Comparison of ENCODE assay signal across 17 cellular contexts in genomic region chr16:86928517-86929148, GRCh38.
DNase-seq lines count a peak whose midpoint lies in the region; ATAC-seq and TF ChIP-seq lines count a peak whose summit lies in the region.
"Had no signal": no experiment of that assay in that cellular context is flagged by ENCODE, and none has a peak within 500 bp of the region (broad histone marks: within the 10 kb centered on the region; RNA-seq: fewer than 3 reads in every experiment).

No MANE protein-coding gene starts in this region.

- no peak for ATAC-seq in activated CD8-positive, alpha-beta T cell treated with anti-CD3 and anti-CD28 coated beads for 36 hours
- no peak for ATAC-seq in activated CD8-positive, alpha-beta T cell treated with anti-CD3 and anti-CD28 coated beads, Interleukin-2, amount 10 ng/mL, durations not matched to agents 7 days and 5 days
- ATAC-seq in stimulated activated naive B cell treated with anti-CD40 and anti-IgM and Interleukin-4, amounts not matched to agents 10 μg/mL and 1 μg/mL and 100 μg/mL, for 72 hours (replicated peaks): peak; percentile 56 to 63
- ATAC-seq in GM19351 (IDR thresholded peaks at IDR 0.05; ENCODE audit: unreplicated experiment): no peak
- ATAC-seq: natural killer cell treated with Interleukin-12 subunit alpha and Interleukin-12 subunit beta and Interleukin-15 and Interleukin-18, amount 100 ng/mL, for 72 hours had no signal

- H3K4me3 Mint-ChIP-seq in activated CD8-positive, alpha-beta T cell treated with anti-CD3 and anti-CD28 coated beads for 36 hours: no peak overlapping the region
- no peak overlapping the region for H3K4me3 Mint-ChIP-seq in activated CD8-positive, alpha-beta T cell treated with anti-CD3 and anti-CD28 coated beads, Interleukin-2, amount 10 ng/mL, durations not matched to agents 7 days and 5 days
- H3K4me3 Mint-ChIP-seq in stimulated activated naive B cell treated with anti-CD40 and anti-IgM and Interleukin-4, amounts not matched to agents 10 μg/mL and 1 μg/mL and 100 μg/mL, for 72 hours: no peak overlapping the region
- H3K4me3 Mint-ChIP-seq: activated B cell treated with CpG ODN at 0.5 μM for 24 hours; natural killer cell treated with Interleukin-12 subunit alpha and Interleukin-12 subunit beta and Interleukin-15 and Interleukin-18, amount 100 ng/mL, for 72 hours had no signal

- no peaks in the 10 kb centered on the region for H3K9me3 Mint-ChIP-seq in activated CD8-positive, alpha-beta T cell treated with anti-CD3 and anti-CD28 coated beads for 36 hours
- no peaks in the 10 kb centered on the region for H3K9me3 Mint-ChIP-seq in activated CD8-positive, alpha-beta T cell treated with anti-CD3 and anti-CD28 coated beads, Interleukin-2, amount 10 ng/mL, durations not matched to agents 7 days and 5 days (ENCODE audit: insufficient read depth)
- H3K9me3 Mint-ChIP-seq in stimulated activated naive B cell treated with anti-CD40 and anti-IgM and Interleukin-4, amounts not matched to agents 10 μg/mL and 1 μg/mL and 100 μg/mL, for 72 hours: peaks cover under 1 to 1% of the 10 kb centered on the region in 2 donors
- H3K9me3 Mint-ChIP-seq: activated B cell treated with CpG ODN at 0.5 μM for 24 hours; natural killer cell treated with Interleukin-12 subunit alpha and Interleukin-12 subunit beta and Interleukin-15 and Interleukin-18, amount 100 ng/mL, for 72 hours had no signal

- no peaks in the 10 kb centered on the region for H3K36me3 ChIP-seq in right atrium auricular region

- peaks cover 1% of the 10 kb centered on the region for H3K4me1 Mint-ChIP-seq in activated CD8-positive, alpha-beta T cell treated with anti-CD3 and anti-CD28 coated beads for 36 hours (ENCODE audit: low read depth)
- H3K4me1 Mint-ChIP-seq in activated CD8-positive, alpha-beta T cell treated with anti-CD3 and anti-CD28 coated beads, Interleukin-2, amount 10 ng/mL, durations not matched to agents 7 days and 5 days (ENCODE audit: low read depth): no peaks in the 10 kb centered on the region
- no peaks in the 10 kb centered on the region for H3K4me1 Mint-ChIP-seq in stimulated activated naive B cell treated with anti-CD40 and anti-IgM and Interleukin-4, amounts not matched to agents 10 μg/mL and 1 μg/mL and 100 μg/mL, for 72 hours
- H3K4me1 Mint-ChIP-seq: CD14-positive monocyte had no signal

- H3K4me1 ChIP-seq in right atrium auricular region: peaks cover 0 to 33% of the 10 kb centered on the region in 2 donors
- H3K4me1 ChIP-seq: body of pancreas had no signal

- peaks cover 50% of the 10 kb centered on the region for H3K27me3 Mint-ChIP-seq in activated CD8-positive, alpha-beta T cell treated with anti-CD3 and anti-CD28 coated beads for 36 hours
- peaks cover 41% of the 10 kb centered on the region for H3K27me3 Mint-ChIP-seq in activated CD8-positive, alpha-beta T cell treated with anti-CD3 and anti-CD28 coated beads, Interleukin-2, amount 10 ng/mL, durations not matched to agents 7 days and 5 days (ENCODE audit: low read depth)
- peaks cover 34 to 56% of the 10 kb centered on the region in 2 donors for H3K27me3 Mint-ChIP-seq in stimulated activated naive B cell treated with anti-CD40 and anti-IgM and Interleukin-4, amounts not matched to agents 10 μg/mL and 1 μg/mL and 100 μg/mL, for 72 hours

- intact Hi-C loops in activated CD8-positive, alpha-beta T cell treated with anti-CD3 and anti-CD28 coated beads for 36 hours (cut with micrococcal nuclease): loop anchor here (10.0 kb wide), 1 partner anchor 56 kb away; no protein-coding TSS in a partner anchor

- CTCF ChIA-PET in activated CD8-positive, alpha-beta T cell treated with anti-CD3 and anti-CD28 coated beads for 36 hours (lab: Charles Lee): no interaction called here
- CTCF ChIA-PET in activated CD8-positive, alpha-beta T cell treated with anti-CD3 and anti-CD28 coated beads, Interleukin-2, amount 10 ng/mL, durations not matched to agents 7 days and 5 days (lab: Charles Lee): no interaction called here

- H3K27me3 ChIP-seq in right atrium auricular region: peaks cover 0 to 7% of the 10 kb centered on the region in 2 donors
- H3K27me3 ChIP-seq: body of pancreas, testis had no signal

- POLR2A ChIA-PET in activated CD8-positive, alpha-beta T cell treated with anti-CD3 and anti-CD28 coated beads for 36 hours (lab: Charles Lee): interaction anchor here (0.6 kb wide), 1 partner anchor 511 kb away, joined by 3 read pairs; no protein-coding TSS in a partner anchor
- POLR2A ChIA-PET in activated CD8-positive, alpha-beta T cell treated with anti-CD3 and anti-CD28 coated beads, Interleukin-2, amount 10 ng/mL, durations not matched to agents 7 days and 5 days (lab: Charles Lee): no interaction called here

- peak overlapping the region in 1 of 2 donors; percentile 17 for H3K4me3 ChIP-seq in right atrium auricular region
- H3K4me3 ChIP-seq: body of pancreas, testis had no signal

- H3K27ac ChIP-seq in right atrium auricular region: peak overlapping the region; percentile 29 to 58
- H3K27ac ChIP-seq: body of pancreas, testis had no signal

- no peak for TF ChIP-seq CTCF in activated CD8-positive, alpha-beta T cell treated with anti-CD3 and anti-CD28 coated beads for 36 hours (IDR thresholded peaks at IDR 0.05)
- no peak for TF ChIP-seq CTCF in right atrium auricular region (IDR thresholded peaks at IDR 0.05)

- H3K27ac Mint-ChIP-seq in activated CD8-positive, alpha-beta T cell treated with anti-CD3 and anti-CD28 coated beads for 36 hours: no peak overlapping the region
- no peak overlapping the region for H3K27ac Mint-ChIP-seq in activated CD8-positive, alpha-beta T cell treated with anti-CD3 and anti-CD28 coated beads, Interleukin-2, amount 10 ng/mL, durations not matched to agents 7 days and 5 days
- no peak overlapping the region for H3K27ac Mint-ChIP-seq in stimulated activated naive B cell treated with anti-CD40 and anti-IgM and Interleukin-4, amounts not matched to agents 10 μg/mL and 1 μg/mL and 100 μg/mL, for 72 hours
- H3K27ac Mint-ChIP-seq: activated B cell treated with CpG ODN at 0.5 μM for 24 hours; CD14-positive monocyte; natural killer cell treated with Interleukin-12 subunit alpha and Interleukin-12 subunit beta and Interleukin-15 and Interleukin-18, amount 100 ng/mL, for 72 hours had no signal

- H3K9me3 ChIP-seq in right atrium auricular region: no peaks in the 10 kb centered on the region
- H3K9me3 ChIP-seq: body of pancreas, testis had no signal

- peak; percentile 25 for DNase-seq in activated CD8-positive, alpha-beta T cell treated with anti-CD3 and anti-CD28 coated beads for 36 hours
- no peak for DNase-seq in activated CD8-positive, alpha-beta T cell treated with anti-CD3 and anti-CD28 coated beads, Interleukin-2, amount 10 ng/mL, durations not matched to agents 7 days and 5 days
- peak; percentile 10 for DNase-seq in amniotic epithelial cell (ENCODE audit: low read depth)
- DNase-seq in right atrium auricular region (ENCODE audit: low spot score): no peak
- peak; percentile 6 for DNase-seq in stimulated activated naive B cell treated with anti-CD40 and anti-IgM and Interleukin-4, amounts not matched to agents 10 μg/mL and 1 μg/mL and 100 μg/mL, for 72 hours
- no peak for DNase-seq in NCI-H345 (lab: John Stamatoyannopoulos, UW)
- DNase-seq in NCI-H1417 treated with DMSO at 0.1 percent for 48 hours (lab: John Stamatoyannopoulos, UW): no peak
- DNase-seq: activated B cell treated with CpG ODN at 0.5 μM for 24 hours, body of pancreas, DMS79 treated with DMSO at 0.1 percent for 48 hours, NCI-H1930, NCI-H69, SW 1271, testis had no signal

- H3K36me3 Mint-ChIP-seq in activated CD8-positive, alpha-beta T cell treated with anti-CD3 and anti-CD28 coated beads for 36 hours (ENCODE audit: low read depth): no peaks in the 10 kb centered on the region
- no peaks in the 10 kb centered on the region for H3K36me3 Mint-ChIP-seq in activated CD8-positive, alpha-beta T cell treated with anti-CD3 and anti-CD28 coated beads, Interleukin-2, amount 10 ng/mL, durations not matched to agents 7 days and 5 days (ENCODE audit: low read depth)
- peaks cover 0 to 2% of the 10 kb centered on the region in 2 donors for H3K36me3 Mint-ChIP-seq in stimulated activated naive B cell treated with anti-CD40 and anti-IgM and Interleukin-4, amounts not matched to agents 10 μg/mL and 1 μg/mL and 100 μg/mL, for 72 hours
- H3K36me3 Mint-ChIP-seq: CD14-positive monocyte; natural killer cell treated with Interleukin-12 subunit alpha and Interleukin-12 subunit beta and Interleukin-15 and Interleukin-18, amount 100 ng/mL, for 72 hours had no signal

Comparison
In these comparisons a context has a peak if more than half of its experiments do, and no peak if none do; other contexts are left out.
1. DNase-seq: peak in activated CD8-positive, alpha-beta T cell treated with anti-CD3 and anti-CD28 coated beads for 36 hours (single experiment), amniotic epithelial cell (single experiment) and stimulated activated naive B cell treated with anti-CD40 and anti-IgM and Interleukin-4, amounts not matched to agents 10 μg/mL and 1 μg/mL and 100 μg/mL, for 72 hours (single experiment); none in activated CD8-positive, alpha-beta T cell treated with anti-CD3 and anti-CD28 coated beads, Interleukin-2, amount 10 ng/mL, durations not matched to agents 7 days and 5 days (single experiment), right atrium auricular region (single experiment), NCI-H345 (single experiment) and NCI-H1417 treated with DMSO at 0.1 percent for 48 hours (single experiment).
2. ATAC-seq: peak in stimulated activated naive B cell treated with anti-CD40 and anti-IgM and Interleukin-4, amounts not matched to agents 10 μg/mL and 1 μg/mL and 100 μg/mL, for 72 hours (2 of 2); none in activated CD8-positive, alpha-beta T cell treated with anti-CD3 and anti-CD28 coated beads for 36 hours (single experiment), activated CD8-positive, alpha-beta T cell treated with anti-CD3 and anti-CD28 coated beads, Interleukin-2, amount 10 ng/mL, durations not matched to agents 7 days and 5 days (single experiment) and GM19351 (single experiment).